Comparison of ENCODE assay signal across 9 cellular contexts in the genomic region with DNA sequence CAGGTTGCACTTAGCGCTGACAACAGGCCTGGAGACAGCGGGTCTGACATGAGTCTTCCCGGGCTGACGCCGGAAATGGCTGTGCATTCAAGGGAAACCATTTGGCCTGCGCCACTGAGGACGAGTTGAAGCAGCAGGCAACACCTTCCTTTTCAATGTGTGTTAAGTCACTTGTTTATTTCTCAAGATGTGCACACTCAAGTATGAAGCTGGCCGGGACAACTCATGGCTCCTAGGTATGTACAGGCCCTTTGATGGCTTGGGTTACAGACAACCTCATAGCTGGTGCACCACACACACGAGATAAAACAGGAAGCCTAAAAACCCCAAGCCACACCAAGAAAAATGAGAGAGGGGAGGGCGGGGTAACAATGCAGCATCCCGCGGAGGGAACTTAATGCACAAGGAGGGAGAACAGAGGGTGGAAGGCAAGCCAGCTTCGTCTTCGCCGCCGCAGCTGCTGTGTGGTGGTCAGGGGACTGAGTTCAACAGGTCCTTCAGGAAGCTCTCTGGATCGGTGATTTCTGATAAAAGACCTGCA.
DNase-seq lines count a peak whose midpoint lies in the region.
"Had no signal": no experiment of that assay in that cellular context is flagged by ENCODE, and none has a peak within 500 bp of the region (broad histone marks: within the 10 kb centered on the region; RNA-seq: fewer than 3 reads in every experiment).

No MANE protein-coding gene starts in this region.

- H3K4me1 Mint-ChIP-seq in IgD-negative memory B cell: no peaks in the 10 kb centered on the region

- peaks cover 8% of the 10 kb centered on the region for H3K36me3 Mint-ChIP-seq in IgD-negative memory B cell

- no peaks in the 10 kb centered on the region for H3K9me3 Mint-ChIP-seq in IgD-negative memory B cell

- DNase-seq in activated CD8-positive, alpha-beta memory T cell treated with anti-CD3 and anti-CD28 coated beads for 4 hours (ENCODE audit: low read depth in 2 of 2): peak; percentile 7 to 12
- peak; percentile 29 for DNase-seq in effector CD8-positive, alpha-beta T cell (lab: John Stamatoyannopoulos, UW)
- peak; percentile 16 to 49 (median 31) for DNase-seq in stimulated activated CD4-positive, alpha-beta T cell treated with anti-CD3 and anti-CD28 coated beads, TNF-alpha, amount 100 ng/mL, for 1 hour (ENCODE audit: low read depth in 3 of 3, low spot score in 1 of 3)
- DNase-seq in COLO829 (ENCODE audit: low spot score): no peak
- no peak for DNase-seq in D341Med (ENCODE audit: low spot score)
- no peak for DNase-seq in nucleus accumbens (lab: John Stamatoyannopoulos, UW)
- DNase-seq in NOMO-1 (lab: John Stamatoyannopoulos, UW; ENCODE audit: unreplicated experiment in 2 of 2): no peak
- DNase-seq: Caco-2 had no signal

- H3K4me3 Mint-ChIP-seq in IgD-negative memory B cell: no peak overlapping the region

- peak overlapping the region in 2 of 3 donors; percentile 37 to 41 for H3K27ac Mint-ChIP-seq in IgD-negative memory B cell

- H3K27me3 Mint-ChIP-seq in IgD-negative memory B cell: no peaks in the 10 kb centered on the region

Comparison
In these comparisons a context has a peak if more than half of its experiments do, and no peak if none do; other contexts are left out.
1. DNase-seq: peak in activated CD8-positive, alpha-beta memory T cell treated with anti-CD3 and anti-CD28 coated beads for 4 hours (2 of 2), effector CD8-positive, alpha-beta T cell (single experiment) and stimulated activated CD4-positive, alpha-beta T cell treated with anti-CD3 and anti-CD28 coated beads, TNF-alpha, amount 100 ng/mL, for 1 hour (3 of 3); none in COLO829 (single experiment), D341Med (single experiment), nucleus accumbens (0 of 56) and NOMO-1 (0 of 2).